10 cellular contexts compared by ENCODE assay signal in the genomic region with DNA sequence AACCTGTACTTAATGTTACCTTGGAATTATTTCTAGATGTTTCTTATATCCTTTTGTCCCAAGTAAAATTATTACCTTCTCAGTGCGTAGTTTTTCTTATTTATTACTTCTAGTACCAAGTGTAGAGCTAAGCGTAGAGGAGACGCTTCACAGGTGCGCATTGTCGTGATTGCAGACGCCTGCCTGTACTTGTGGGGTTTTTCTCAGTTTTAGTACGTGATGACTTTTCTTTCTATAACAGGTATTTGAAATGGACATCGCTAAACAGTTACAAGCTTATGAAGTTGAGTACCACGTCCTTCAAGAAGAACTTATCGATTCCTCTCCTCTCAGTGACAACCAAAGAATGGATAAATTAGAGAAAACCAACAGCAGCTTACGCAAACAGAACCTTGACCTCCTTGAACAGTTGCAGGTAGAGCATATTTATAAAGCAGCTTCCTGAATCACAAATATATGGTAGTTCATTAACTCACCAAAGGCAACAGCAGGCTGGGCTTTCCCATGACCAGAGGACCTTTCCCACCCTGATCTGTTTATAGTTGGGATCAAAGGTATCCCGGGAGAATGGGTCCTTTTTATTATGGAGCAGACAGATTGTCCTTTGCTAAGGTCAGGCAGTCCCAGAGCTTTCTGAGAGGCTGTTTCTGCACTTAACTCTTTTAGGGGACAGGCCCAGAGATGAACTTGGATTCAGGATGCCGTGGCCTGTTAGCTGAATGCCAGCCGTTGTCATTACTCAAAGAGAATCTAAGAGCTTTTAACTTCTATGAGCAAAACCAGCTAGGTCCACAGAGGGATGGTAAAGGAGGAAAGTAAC.
DNase-seq lines count a peak whose midpoint lies in the region; ATAC-seq and TF ChIP-seq lines count a peak whose summit lies in the region.
"Had no signal": no experiment of that assay in that cellular context is flagged by ENCODE, and none has a peak within 500 bp of the region (broad histone marks: within the 10 kb centered on the region; RNA-seq: fewer than 3 reads in every experiment).

No MANE protein-coding gene starts in this region.

- intact Hi-C loops in posterior vena cava (cut with DNase I) = no loop called here

- peaks cover 67% of the 10 kb centered on the region for H3K4me1 Mint-ChIP-seq in activated T-cell treated with anti-CD3 and anti-CD28 coated beads, Interleukin-2, amount 50 U/mL, for 24 hours (ENCODE audit: low read depth)
- H3K4me1 Mint-ChIP-seq in T-helper 1 cell treated with Interleukin-12 subunit alpha and Interleukin-12 subunit beta and Interleukin-4 antibody, amounts not matched to agents 30 μg/mL and 1 μg/mL, for 36 hours (ENCODE audit: low read depth) = peaks cover 54% of the 10 kb centered on the region
- H3K4me1 Mint-ChIP-seq in stimulated activated effector memory CD8-positive, alpha-beta T cell treated with anti-CD3 and anti-CD28 coated beads, Interleukin-12 subunit alpha, Interleukin-12 subunit beta, amount 100 ng/mL, for 72 hours = peaks cover 67% of the 10 kb centered on the region

- TF ChIP-seq CTCF in GM13976 (IDR thresholded peaks at IDR 0.05; ENCODE audit: borderline replicate concordance, control extremely low read depth, extremely low read depth, insufficient read depth, missing control alignments) = no peak

- peak overlapping the region; percentile 96 for H3K27ac Mint-ChIP-seq in activated T-cell treated with anti-CD3 and anti-CD28 coated beads, Interleukin-2, amount 50 U/mL, for 24 hours
- peak overlapping the region; percentile 92 for H3K27ac Mint-ChIP-seq in T-helper 1 cell treated with Interleukin-12 subunit alpha and Interleukin-12 subunit beta and Interleukin-4 antibody, amounts not matched to agents 30 μg/mL and 1 μg/mL, for 36 hours
- H3K27ac Mint-ChIP-seq in stimulated activated effector memory CD8-positive, alpha-beta T cell treated with anti-CD3 and anti-CD28 coated beads, Interleukin-12 subunit alpha, Interleukin-12 subunit beta, amount 100 ng/mL, for 72 hours = peak overlapping the region; percentile 99

- DNase-seq in activated T-cell treated with anti-CD3 and anti-CD28 coated beads, Interleukin-2, amount 50 U/mL, for 24 hours = no peak
- DNase-seq in activated T-cell treated with anti-CD3 and anti-CD28 coated beads for 4 hours = no peak
- peak; percentile 66 for DNase-seq in kidney tubule cell (ENCODE audit: low spot score)
- DNase-seq in stimulated activated effector memory CD8-positive, alpha-beta T cell treated with anti-CD3 and anti-CD28 coated beads, Interleukin-12 subunit alpha, Interleukin-12 subunit beta, amount 100 ng/mL, for 72 hours (ENCODE audit: low spot score in 2 of 2) = no peak
- DNase-seq in NAMALWA (ENCODE audit: low spot score) = no peak
- no peak for DNase-seq in posterior vena cava (ENCODE audit: low spot score)
- DNase-seq in GM13976 (ENCODE audit: low spot score) = no peak
- DNase-seq: NCI-H1436 had no signal

- H3K4me3 Mint-ChIP-seq in activated T-cell treated with anti-CD3 and anti-CD28 coated beads, Interleukin-2, amount 50 U/mL, for 24 hours = peak overlapping the region; percentile 41
- no peak overlapping the region for H3K4me3 Mint-ChIP-seq in T-helper 1 cell treated with Interleukin-12 subunit alpha and Interleukin-12 subunit beta and Interleukin-4 antibody, amounts not matched to agents 30 μg/mL and 1 μg/mL, for 36 hours
- peak overlapping the region; percentile 70 for H3K4me3 Mint-ChIP-seq in stimulated activated effector memory CD8-positive, alpha-beta T cell treated with anti-CD3 and anti-CD28 coated beads, Interleukin-12 subunit alpha, Interleukin-12 subunit beta, amount 100 ng/mL, for 72 hours

- no peak for ATAC-seq in stimulated activated effector memory CD8-positive, alpha-beta T cell treated with anti-CD3 and anti-CD28 coated beads, Interleukin-12 subunit alpha, Interleukin-12 subunit beta, amount 100 ng/mL, for 72 hours

- H3K36me3 Mint-ChIP-seq in activated T-cell treated with anti-CD3 and anti-CD28 coated beads, Interleukin-2, amount 50 U/mL, for 24 hours (ENCODE audit: low read depth) = peaks cover 68% of the 10 kb centered on the region
- H3K36me3 Mint-ChIP-seq in T-helper 1 cell treated with Interleukin-12 subunit alpha and Interleukin-12 subunit beta and Interleukin-4 antibody, amounts not matched to agents 30 μg/mL and 1 μg/mL, for 36 hours (ENCODE audit: low read depth) = peaks cover 40% of the 10 kb centered on the region
- peaks cover 40% of the 10 kb centered on the region for H3K36me3 Mint-ChIP-seq in stimulated activated effector memory CD8-positive, alpha-beta T cell treated with anti-CD3 and anti-CD28 coated beads, Interleukin-12 subunit alpha, Interleukin-12 subunit beta, amount 100 ng/mL, for 72 hours

- H3K27me3 Mint-ChIP-seq in activated T-cell treated with anti-CD3 and anti-CD28 coated beads, Interleukin-2, amount 50 U/mL, for 24 hours = no peaks in the 10 kb centered on the region
- H3K27me3 Mint-ChIP-seq in T-helper 1 cell treated with Interleukin-12 subunit alpha and Interleukin-12 subunit beta and Interleukin-4 antibody, amounts not matched to agents 30 μg/mL and 1 μg/mL, for 36 hours (ENCODE audit: low read depth) = peaks cover 12% of the 10 kb centered on the region
- H3K27me3 Mint-ChIP-seq: stimulated activated naive B cell treated with anti-CD40 and anti-IgM and Interleukin-4, amounts not matched to agents 10 μg/mL and 1 μg/mL and 100 μg/mL, for 72 hours had no signal

- in situ Hi-C loops in GM13976 (cut with MboI; ENCODE audit: low sequenced_read_pairs, unreplicated experiment) = loop anchor here (5.0 kb wide), 1 partner anchor 56 kb away; no protein-coding TSS in a partner anchor

- H3K9me3 Mint-ChIP-seq in activated T-cell treated with anti-CD3 and anti-CD28 coated beads, Interleukin-2, amount 50 U/mL, for 24 hours = no peaks in the 10 kb centered on the region
- no peaks in the 10 kb centered on the region for H3K9me3 Mint-ChIP-seq in T-helper 1 cell treated with Interleukin-12 subunit alpha and Interleukin-12 subunit beta and Interleukin-4 antibody, amounts not matched to agents 30 μg/mL and 1 μg/mL, for 36 hours
- no peaks in the 10 kb centered on the region for H3K9me3 Mint-ChIP-seq in stimulated activated effector memory CD8-positive, alpha-beta T cell treated with anti-CD3 and anti-CD28 coated beads, Interleukin-12 subunit alpha, Interleukin-12 subunit beta, amount 100 ng/mL, for 72 hours
- H3K9me3 Mint-ChIP-seq: stimulated activated naive B cell treated with anti-CD40 and anti-IgM and Interleukin-4, amounts not matched to agents 10 μg/mL and 1 μg/mL and 100 μg/mL, for 72 hours had no signal
